Comparison of ENCODE assay signal across 8 cellular contexts in genomic region chr6:149963462-149964242, GRCh38. TPM values are rescaled to one million over a fixed set of nuclear protein-coding genes. Genes with fewer than 3 reads are reported as not detected.
DNase-seq lines count a peak whose midpoint lies in the region; ATAC-seq and TF ChIP-seq lines count a peak whose summit lies in the region.

Gene ULBP1 (plus strand): TSS chr6:149963943. CDS start chr6:149964050, 107 bp downstream.

- H3K36me3 ChIP-seq in NT2/D1 (ENCODE audit: insufficient read depth, insufficient read length, low read length): no peaks in the 10 kb centered on the region
- no peaks in the 10 kb centered on the region for H3K36me3 ChIP-seq in muscle layer of duodenum (ENCODE audit: control insufficient read depth in 1 of 2, insufficient read depth in 2 of 2, low read length in 2 of 2)

- TF ChIP-seq CTCF in GM13977 (IDR thresholded peaks at IDR 0.05; ENCODE audit: extremely low read depth, insufficient read depth, missing control alignments): no peak

- H3K27ac ChIP-seq in muscle layer of duodenum (ENCODE audit: low read length): no peak within 1 kb of the TSS

- H3K4me1 ChIP-seq in NT2/D1 (ENCODE audit: insufficient read depth, insufficient read length) (peaks cover 2% of the 10 kb centered on the region), muscle layer of duodenum (ENCODE audit: control insufficient read depth in 1 of 2, insufficient read depth in 2 of 2, low read length in 2 of 2) (peaks cover 0 to 23% of the 10 kb centered on the region in 2 donors)

- in situ Hi-C loops in GM13977 (cut with MboI; ENCODE audit: low pct_unique_long_range_greater_than_20kb, low sequenced_read_pairs, unreplicated experiment): no loop called here

- H3K4me3 ChIP-seq in NT2/D1 (ENCODE audit: insufficient read length, low read depth) (peak within 1 kb of the TSS; percentile 61), muscle layer of duodenum (ENCODE audit: low read depth in 1 of 2, low read length in 2 of 2) (peak within 1 kb of the TSS; percentile 50 to 61)

- H3K9ac ChIP-seq in NT2/D1 (ENCODE audit: insufficient read length, low read depth): peak within 1 kb of the TSS; percentile 67

- peak; percentile 95 for ATAC-seq in esophagus mucosa
- ATAC-seq in HG02840 (IDR thresholded peaks at IDR 0.05; ENCODE audit: low FRiP score, unreplicated experiment): no peak

- peak; percentile 56 for DNase-seq in GM13977 (ENCODE audit: low spot score)
- DNase-seq in HPDE6-E6E7 (ENCODE audit: extremely low spot score): peak; percentile 58
- DNase-seq in NT2/D1 (ENCODE audit: low read depth, low spot score): peak; percentile 50
- peak; percentile 75 for DNase-seq in activated T-cell treated with anti-CD3 and anti-CD28 coated beads for 24 hours (ENCODE audit: low read depth)
- DNase-seq in stimulated activated CD8-positive, alpha-beta memory T cell treated with anti-CD3 and anti-CD28 coated beads, Interleukin-7, amount 100 ng/mL, for 1 hour (ENCODE audit: low read depth in 2 of 2): peak; percentile 35 to 45

- H3K9me3 ChIP-seq in NT2/D1 (ENCODE audit: insufficient read depth, low read length): no peaks in the 10 kb centered on the region
- H3K9me3 ChIP-seq in muscle layer of duodenum (ENCODE audit: control insufficient read depth in 1 of 2, low read length in 2 of 2): no peaks in the 10 kb centered on the region

- peaks cover 82% of the 10 kb centered on the region for H3K27me3 ChIP-seq in NT2/D1 (ENCODE audit: insufficient read depth, insufficient read length)
- peaks cover 52% of the 10 kb centered on the region for H3K27me3 ChIP-seq in muscle layer of duodenum (ENCODE audit: low read depth, low read length)

RNA-seq across cellular contexts. Expression of gene ULBP1, which starts in this region (rescaled TPM):
- 1.2 TPM for total RNA-seq in esophagus mucosa
